ENCODE assay signal across 8 cellular contexts in the genomic region with DNA sequence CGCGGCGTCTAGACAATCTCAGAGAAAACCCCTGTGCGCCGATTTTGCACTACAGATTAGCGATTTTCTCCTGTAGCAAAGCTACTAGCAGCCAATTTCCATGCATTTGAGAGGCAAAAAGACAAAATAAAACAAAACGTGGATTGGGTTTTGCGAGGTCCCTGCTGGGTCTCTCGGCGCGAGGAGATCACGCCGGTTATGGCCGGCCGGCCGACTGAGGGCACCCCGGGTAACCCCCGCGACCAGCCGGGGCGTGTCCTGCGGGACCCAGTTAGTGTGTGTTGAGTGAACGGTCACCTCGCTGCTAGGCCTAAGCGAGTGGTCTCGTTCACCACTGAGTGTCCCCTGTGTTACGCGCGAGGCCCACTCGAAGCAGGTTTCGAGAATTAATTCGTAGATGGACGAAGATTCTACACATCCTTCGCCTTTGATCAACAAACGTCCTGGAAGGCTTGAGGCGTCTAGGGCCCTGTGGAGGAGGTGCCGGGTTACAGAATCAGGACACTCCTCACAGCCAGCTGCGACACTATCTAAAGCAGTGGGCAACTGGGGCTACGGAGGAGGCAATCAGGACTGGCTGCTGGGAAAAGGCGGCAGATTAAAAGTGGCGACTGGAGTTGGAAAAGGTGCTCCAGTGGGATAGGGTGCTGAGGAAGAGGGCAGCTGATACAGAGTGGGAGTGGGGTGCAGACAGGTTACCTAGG. TPM values are rescaled to one million over a fixed set of nuclear protein-coding genes. Genes with fewer than 3 reads are reported as not detected.
A peak's percentile ranks its signal among the peaks of the same experiment; 100 is the strongest.
DNase-seq lines count a peak whose midpoint lies in the region; ATAC-seq and TF ChIP-seq lines count a peak whose summit lies in the region.

No MANE protein-coding gene starts in this region.

- H3K4me3 ChIP-seq in RWPE2 (ENCODE audit: severe bottlenecking): peak overlapping the region; percentile 97
- peak overlapping the region; percentile 88 for H3K4me3 ChIP-seq in epithelial cell of proximal tubule (ENCODE audit: low read depth, low read length)

- H3K27me3 Mint-ChIP-seq in activated CD4-positive, alpha-beta T cell treated with anti-CD3 and anti-CD28 coated beads, Interleukin-2, amount 10 ng/mL, durations not matched to agents 7 days and 5 days: no peaks in the 10 kb centered on the region
- no peaks in the 10 kb centered on the region for H3K27me3 Mint-ChIP-seq in natural killer cell treated with Interleukin-12 subunit alpha and Interleukin-12 subunit beta and Interleukin-15 and Interleukin-18, amount 100 ng/mL, for 72 hours

- POLR2A ChIA-PET in activated CD4-positive, alpha-beta T cell treated with anti-CD3 and anti-CD28 coated beads, Interleukin-2, amount 10 ng/mL, durations not matched to agents 7 days and 5 days (lab: Charles Lee): interaction anchor here (0.6 kb wide), 1 partner anchor 1277 kb away, joined by 4 read pairs; no protein-coding TSS in a partner anchor

- H3K9me3 ChIP-seq in RWPE2 (ENCODE audit: severe bottlenecking): no peaks in the 10 kb centered on the region

- peak; percentile 6; the same call in 2 of the 3 replicates for ATAC-seq in RWPE2 (ENCODE audit: low read depth)
- no peak for ATAC-seq in natural killer cell treated with Interleukin-12 subunit alpha and Interleukin-12 subunit beta and Interleukin-15 and Interleukin-18, amount 100 ng/mL, for 72 hours

- peak overlapping the region; percentile 85 for H3K27ac ChIP-seq in RWPE2 (ENCODE audit: poor library complexity, severe bottlenecking)

- peak; percentile 15 for DNase-seq in activated CD4-positive, alpha-beta T cell treated with anti-CD3 and anti-CD28 coated beads, Interleukin-2, amount 10 ng/mL, durations not matched to agents 7 days and 5 days
- DNase-seq in activated CD4-positive, alpha-beta T cell treated with anti-CD3 and anti-CD28 coated beads, Interleukin-2, amount 50 U/mL, for 48 hours: no peak
- no peak for DNase-seq in RWPE2 (ENCODE audit: low spot score)
- DNase-seq in epithelial cell of proximal tubule (ENCODE audit: low read depth): no peak
- peak; percentile 68 for DNase-seq in natural killer cell treated with Interleukin-12 subunit alpha and Interleukin-12 subunit beta and Interleukin-15 and Interleukin-18, amount 100 ng/mL, for 72 hours (ENCODE audit: low spot score)
- DNase-seq in NCI-H187 (lab: John Stamatoyannopoulos, UW): no peak
- no peak for DNase-seq in NCI-H1930 (lab: John Stamatoyannopoulos, UW)
- no peak for DNase-seq in SIG-M5 (lab: John Stamatoyannopoulos, UW)

- peak overlapping the region; percentile 86 for H3K4me3 Mint-ChIP-seq in activated CD4-positive, alpha-beta T cell treated with anti-CD3 and anti-CD28 coated beads, Interleukin-2, amount 10 ng/mL, durations not matched to agents 7 days and 5 days
- peak overlapping the region; percentile 91 for H3K4me3 Mint-ChIP-seq in natural killer cell treated with Interleukin-12 subunit alpha and Interleukin-12 subunit beta and Interleukin-15 and Interleukin-18, amount 100 ng/mL, for 72 hours

- no peaks in the 10 kb centered on the region for H3K9me3 Mint-ChIP-seq in activated CD4-positive, alpha-beta T cell treated with anti-CD3 and anti-CD28 coated beads, Interleukin-2, amount 10 ng/mL, durations not matched to agents 7 days and 5 days
- no peaks in the 10 kb centered on the region for H3K9me3 Mint-ChIP-seq in natural killer cell treated with Interleukin-12 subunit alpha and Interleukin-12 subunit beta and Interleukin-15 and Interleukin-18, amount 100 ng/mL, for 72 hours

- H3K4me1 ChIP-seq in RWPE2 (ENCODE audit: insufficient read depth, poor library complexity, severe bottlenecking): peaks cover 5% of the 10 kb centered on the region

- no peaks in the 10 kb centered on the region for H3K27me3 ChIP-seq in RWPE2 (ENCODE audit: insufficient read depth, poor library complexity, severe bottlenecking)

- H3K36me3 ChIP-seq in RWPE2 (ENCODE audit: low read depth): peaks cover 31% of the 10 kb centered on the region

- peaks cover 37% of the 10 kb centered on the region for H3K4me1 Mint-ChIP-seq in activated CD4-positive, alpha-beta T cell treated with anti-CD3 and anti-CD28 coated beads, Interleukin-2, amount 10 ng/mL, durations not matched to agents 7 days and 5 days
- peaks cover 26 to 29% of the 10 kb centered on the region in 2 donors for H3K4me1 Mint-ChIP-seq in natural killer cell treated with Interleukin-12 subunit alpha and Interleukin-12 subunit beta and Interleukin-15 and Interleukin-18, amount 100 ng/mL, for 72 hours (ENCODE audit: low read depth in 2 of 2)

- CTCF ChIA-PET in activated CD4-positive, alpha-beta T cell treated with anti-CD3 and anti-CD28 coated beads, Interleukin-2, amount 10 ng/mL, durations not matched to agents 7 days and 5 days (lab: Charles Lee): interaction anchor here (0.9 to 3.0 kb wide), 6 partner anchors 9 to 95 kb away, joined by 3 to 11 read pairs (median 4); no protein-coding TSS in a partner anchor

- TF ChIP-seq CTCF in RWPE2 (IDR thresholded peaks at IDR 0.05; ENCODE audit: poor library complexity, severe bottlenecking) (no peak), epithelial cell of proximal tubule (conservative IDR thresholded peaks at IDR 0.05; ENCODE audit: low read depth, low read length) (peak; percentile 2)

- peaks cover 25% of the 10 kb centered on the region for H3K36me3 Mint-ChIP-seq in activated CD4-positive, alpha-beta T cell treated with anti-CD3 and anti-CD28 coated beads, Interleukin-2, amount 10 ng/mL, durations not matched to agents 7 days and 5 days (ENCODE audit: low read depth)
- H3K36me3 Mint-ChIP-seq in natural killer cell treated with Interleukin-12 subunit alpha and Interleukin-12 subunit beta and Interleukin-15 and Interleukin-18, amount 100 ng/mL, for 72 hours: no peaks in the 10 kb centered on the region

- peak overlapping the region; percentile 93 for H3K27ac Mint-ChIP-seq in activated CD4-positive, alpha-beta T cell treated with anti-CD3 and anti-CD28 coated beads, Interleukin-2, amount 10 ng/mL, durations not matched to agents 7 days and 5 days
- peak overlapping the region; percentile 86 to 90 for H3K27ac Mint-ChIP-seq in natural killer cell treated with Interleukin-12 subunit alpha and Interleukin-12 subunit beta and Interleukin-15 and Interleukin-18, amount 100 ng/mL, for 72 hours

RNA-seq across cellular contexts. Expression of gene VDAC1, which starts 0.8 kb away (rescaled TPM):
- total RNA-seq in activated CD4-positive, alpha-beta T cell treated with anti-CD3 and anti-CD28 coated beads, Interleukin-2, amount 10 ng/mL, durations not matched to agents 7 days and 5 days: 100 to 1,000 TPM; 184 to 208 TPM
- total RNA-seq in epithelial cell of proximal tubule: 295 and 368 TPM in 2 replicates
- 100 to 1,000 TPM; 325 to 329 TPM for total RNA-seq in natural killer cell treated with Interleukin-12 subunit alpha and Interleukin-12 subunit beta and Interleukin-15 and Interleukin-18, amount 100 ng/mL, for 72 hours

RNA-seq across cellular contexts. Expression of gene C5orf15, which starts 37.1 kb away (rescaled TPM):
- total RNA-seq in activated CD4-positive, alpha-beta T cell treated with anti-CD3 and anti-CD28 coated beads, Interleukin-2, amount 10 ng/mL, durations not matched to agents 7 days and 5 days: 10 to 100 TPM; 21.9 to 32.7 TPM
- total RNA-seq in epithelial cell of proximal tubule: 71.1 and 73.2 TPM in 2 replicates
- total RNA-seq in natural killer cell treated with Interleukin-12 subunit alpha and Interleukin-12 subunit beta and Interleukin-15 and Interleukin-18, amount 100 ng/mL, for 72 hours: 10 to 100 TPM; 16.7 to 41.6 TPM

Comparison
In these comparisons a context has a peak if more than half of its experiments do, and no peak if none do; other contexts are left out.
1. DNase-seq: peak in activated CD4-positive, alpha-beta T cell treated with anti-CD3 and anti-CD28 coated beads, Interleukin-2, amount 10 ng/mL, durations not matched to agents 7 days and 5 days (single experiment) and natural killer cell treated with Interleukin-12 subunit alpha and Interleukin-12 subunit beta and Interleukin-15 and Interleukin-18, amount 100 ng/mL, for 72 hours (single experiment); none in activated CD4-positive, alpha-beta T cell treated with anti-CD3 and anti-CD28 coated beads, Interleukin-2, amount 50 U/mL, for 48 hours (0 of 2), RWPE2 (single experiment), epithelial cell of proximal tubule (single experiment), NCI-H187 (0 of 2), NCI-H1930 (0 of 2) and SIG-M5 (single experiment).